ENCODE assay signal across 9 cellular contexts in the genomic region with DNA sequence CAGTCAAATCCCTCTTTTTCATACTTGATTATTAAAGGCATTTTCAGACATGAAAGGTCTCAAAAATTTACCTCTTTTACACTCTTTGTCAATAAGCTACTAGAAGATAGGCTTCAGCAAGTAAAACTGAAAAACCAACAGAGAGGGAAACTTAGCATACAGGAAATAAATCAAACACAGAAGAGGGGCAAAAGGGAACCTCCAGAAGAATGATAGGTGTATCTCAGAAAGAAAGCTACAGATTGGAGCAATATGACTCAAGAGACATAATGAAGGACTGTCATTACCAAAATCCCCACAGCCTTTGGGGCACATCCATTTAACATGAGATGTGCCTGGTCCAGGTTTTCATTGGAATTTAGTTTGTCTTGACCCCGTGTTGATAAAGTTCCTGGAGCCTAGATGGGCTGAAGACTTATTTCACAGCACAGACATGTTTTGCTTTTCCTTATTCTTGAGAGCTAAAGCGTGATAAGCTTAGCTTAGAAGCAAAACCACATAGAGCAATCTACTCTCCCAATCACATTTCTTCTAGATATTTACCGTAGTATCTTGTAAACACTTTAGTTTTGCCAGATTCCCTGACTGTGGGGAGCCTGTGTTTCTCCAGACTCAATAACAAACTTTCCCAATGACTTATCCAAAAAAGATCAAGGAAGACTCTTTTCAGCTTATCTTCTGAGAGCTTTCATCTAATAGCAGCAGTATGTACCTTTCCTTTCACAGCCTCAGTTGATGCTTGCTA. TPM values are rescaled to one million over a fixed set of nuclear protein-coding genes. Genes with fewer than 3 reads are reported as not detected.
DNase-seq lines count a peak whose midpoint lies in the region; ATAC-seq and TF ChIP-seq lines count a peak whose summit lies in the region.
"Had no signal": no experiment of that assay in that cellular context is flagged by ENCODE, and none has a peak within 500 bp of the region (broad histone marks: within the 10 kb centered on the region; RNA-seq: fewer than 3 reads in every experiment).

No MANE protein-coding gene starts in this region.

- no peak overlapping the region for H3K9ac ChIP-seq in OCI-LY3 (ENCODE audit: low read length)

- H3K4me1 Mint-ChIP-seq in natural killer cell (peaks cover 26 to 30% of the 10 kb centered on the region in 2 donors), mesothelial cell of epicardium (no peaks in the 10 kb centered on the region)

- H3K9me3 ChIP-seq in OCI-LY3 (ENCODE audit: insufficient read depth, low read length) = no peaks in the 10 kb centered on the region

- peaks cover 10% of the 10 kb centered on the region for H3K36me3 ChIP-seq in OCI-LY3 (replicated peaks; ENCODE audit: low read depth, low read length)

- peak overlapping the region; percentile 23 for H3K4me2 ChIP-seq in OCI-LY3 (ENCODE audit: low read length)

- peaks cover 4% of the 10 kb centered on the region; the same call in 1 of the 2 replicates for H4K20me1 ChIP-seq in OCI-LY3 (ENCODE audit: insufficient read depth, low read length)

- H3K36me3 Mint-ChIP-seq in natural killer cell (peaks cover 6% of the 10 kb centered on the region), mesothelial cell of epicardium (peaks cover 20% of the 10 kb centered on the region)

- intact Hi-C loops in natural killer cell (cut with micrococcal nuclease) = no loop called here

- peak; percentile 74 for ATAC-seq in GM19043 (IDR thresholded peaks at IDR 0.05; ENCODE audit: low read depth, unreplicated experiment)
- ATAC-seq in HG02642 (IDR thresholded peaks at IDR 0.05; ENCODE audit: poor library complexity, unreplicated experiment) = peak; percentile 78
- ATAC-seq in natural killer cell = peak in 1 of 3 donors; percentile 7

- H3K9me3 Mint-ChIP-seq in natural killer cell (no peaks in the 10 kb centered on the region), mesothelial cell of epicardium (no peaks in the 10 kb centered on the region)
- H3K9me3 Mint-ChIP-seq: dendritic cell treated with granulocyte-macrophage colony-stimulating factor and Interleukin-4, amounts not matched to agents 40 ng/mL and 50 ng/mL, for 4 days had no signal

- peaks cover 10% of the 10 kb centered on the region for H3K4me1 ChIP-seq in OCI-LY3 (ENCODE audit: low read length)

- H3K27me3 ChIP-seq in OCI-LY3 (ENCODE audit: low read depth, low read length) = no peaks in the 10 kb centered on the region

- H3K27ac Mint-ChIP-seq in natural killer cell (peak overlapping the region; percentile 79 to 82), mesothelial cell of epicardium (no peak overlapping the region)
- H3K27ac Mint-ChIP-seq: dendritic cell treated with granulocyte-macrophage colony-stimulating factor and Interleukin-4, amounts not matched to agents 40 ng/mL and 50 ng/mL, for 4 days had no signal

- DNase-seq in natural killer cell (no peak), mesothelial cell of epicardium (ENCODE audit: low spot score in 2 of 2, unreplicated experiment in 2 of 2) (no peak), NOMO-1 (lab: John Stamatoyannopoulos, UW; ENCODE audit: unreplicated experiment in 2 of 2) (no peak), AML-193 (lab: John Stamatoyannopoulos, UW) (no peak)
- DNase-seq in activated effector memory CD4-positive, alpha-beta T cell treated with anti-CD3 and anti-CD28 coated beads, Interleukin-2, amount 50 U/mL, for 16 hours = no peak

- H3K4me3 Mint-ChIP-seq in natural killer cell = no peak overlapping the region
- H3K4me3 Mint-ChIP-seq in mesothelial cell of epicardium = no peak overlapping the region
- H3K4me3 Mint-ChIP-seq: dendritic cell treated with granulocyte-macrophage colony-stimulating factor and Interleukin-4, amounts not matched to agents 40 ng/mL and 50 ng/mL, for 4 days had no signal

- no peaks in the 10 kb centered on the region for H3K79me2 ChIP-seq in OCI-LY3 (ENCODE audit: low read length)

- no peak overlapping the region for H3K4me3 ChIP-seq in OCI-LY3 (ENCODE audit: low read length)

- no peak for TF ChIP-seq CTCF in OCI-LY3 (IDR thresholded peaks at IDR 0.05; ENCODE audit: low read depth, low read length)
- no peak for TF ChIP-seq CTCF in natural killer cell (IDR thresholded peaks at IDR 0.05)
- TF ChIP-seq CTCF in mesothelial cell of epicardium (IDR thresholded peaks at IDR 0.05; ENCODE audit: unreplicated experiment) = no peak

- H3K27me3 Mint-ChIP-seq in natural killer cell (ENCODE audit: low read depth in 2 of 2) = no peaks in the 10 kb centered on the region
- H3K27me3 Mint-ChIP-seq in mesothelial cell of epicardium (ENCODE audit: low read depth) = no peaks in the 10 kb centered on the region
- H3K27me3 Mint-ChIP-seq: dendritic cell treated with granulocyte-macrophage colony-stimulating factor and Interleukin-4, amounts not matched to agents 40 ng/mL and 50 ng/mL, for 4 days had no signal

- H3K27ac ChIP-seq in OCI-LY3 (ENCODE audit: low read length) = no peak overlapping the region

- no peak overlapping the region for H2AFZ ChIP-seq in OCI-LY3 (ENCODE audit: low read depth, low read length)

RNA-seq across cellular contexts. Expression of gene LRRFIP2, which starts 11.7 kb away (rescaled TPM):
- total RNA-seq in natural killer cell (10 to 100 TPM; 49.0 to 86.1 (median 66.0) TPM), mesothelial cell of epicardium (35.0 to 41.7 TPM (median 38.1 TPM) in 3 replicates)
